1 cellular context compared by ENCODE assay signal in the genomic region with DNA sequence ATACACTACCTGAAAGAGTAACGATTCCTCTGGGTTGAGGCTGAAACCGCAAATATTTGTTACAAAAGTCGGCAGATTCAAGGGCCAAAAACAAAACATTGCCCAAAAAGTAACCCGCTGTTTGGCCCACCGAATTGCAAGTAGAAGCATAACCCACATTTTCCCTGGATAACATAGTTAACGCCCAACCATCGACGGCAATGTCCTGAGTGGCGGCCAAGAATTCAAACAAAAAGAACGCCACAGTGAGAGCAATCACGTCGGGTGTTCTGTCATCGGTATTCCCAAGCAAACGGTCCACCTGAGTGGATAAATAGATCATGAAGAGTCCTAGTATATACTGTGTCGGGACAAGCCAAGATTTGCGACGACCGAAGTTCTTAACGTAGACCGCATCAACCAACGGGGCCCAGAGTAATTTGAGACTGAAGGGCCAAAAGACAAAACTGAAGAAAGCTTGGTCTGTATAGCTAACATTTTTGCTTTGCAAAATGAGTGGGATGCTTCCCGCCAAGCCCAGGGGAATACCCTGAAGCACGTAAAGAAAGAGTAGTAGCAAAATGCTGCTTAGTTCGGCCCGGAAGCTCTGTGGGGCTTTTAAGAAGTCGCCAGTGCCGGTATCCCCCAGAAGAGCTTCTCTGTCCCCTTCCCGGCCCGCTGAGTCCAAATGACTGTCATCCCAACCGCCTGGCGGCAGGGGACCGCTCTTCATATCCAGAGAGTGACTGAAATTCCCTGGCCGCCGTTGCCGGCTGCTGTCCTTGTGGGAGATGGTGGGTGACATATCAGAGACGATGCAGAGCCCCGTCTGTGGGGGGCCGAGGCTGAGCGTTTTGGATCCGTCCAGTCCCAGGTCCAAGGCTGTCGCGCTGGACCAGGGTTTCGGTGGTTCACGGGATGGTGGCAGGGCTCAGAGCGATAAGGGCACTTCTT.
TF ChIP-seq lines count a peak whose summit lies in the region.

No MANE protein-coding gene starts in this region.

TF ChIP-seq in HepG2, 621 proteins besides CTCF, POLR2A, EP300 and RAD21 (continues in another document):
- TF ChIP-seq, protein P1, sequence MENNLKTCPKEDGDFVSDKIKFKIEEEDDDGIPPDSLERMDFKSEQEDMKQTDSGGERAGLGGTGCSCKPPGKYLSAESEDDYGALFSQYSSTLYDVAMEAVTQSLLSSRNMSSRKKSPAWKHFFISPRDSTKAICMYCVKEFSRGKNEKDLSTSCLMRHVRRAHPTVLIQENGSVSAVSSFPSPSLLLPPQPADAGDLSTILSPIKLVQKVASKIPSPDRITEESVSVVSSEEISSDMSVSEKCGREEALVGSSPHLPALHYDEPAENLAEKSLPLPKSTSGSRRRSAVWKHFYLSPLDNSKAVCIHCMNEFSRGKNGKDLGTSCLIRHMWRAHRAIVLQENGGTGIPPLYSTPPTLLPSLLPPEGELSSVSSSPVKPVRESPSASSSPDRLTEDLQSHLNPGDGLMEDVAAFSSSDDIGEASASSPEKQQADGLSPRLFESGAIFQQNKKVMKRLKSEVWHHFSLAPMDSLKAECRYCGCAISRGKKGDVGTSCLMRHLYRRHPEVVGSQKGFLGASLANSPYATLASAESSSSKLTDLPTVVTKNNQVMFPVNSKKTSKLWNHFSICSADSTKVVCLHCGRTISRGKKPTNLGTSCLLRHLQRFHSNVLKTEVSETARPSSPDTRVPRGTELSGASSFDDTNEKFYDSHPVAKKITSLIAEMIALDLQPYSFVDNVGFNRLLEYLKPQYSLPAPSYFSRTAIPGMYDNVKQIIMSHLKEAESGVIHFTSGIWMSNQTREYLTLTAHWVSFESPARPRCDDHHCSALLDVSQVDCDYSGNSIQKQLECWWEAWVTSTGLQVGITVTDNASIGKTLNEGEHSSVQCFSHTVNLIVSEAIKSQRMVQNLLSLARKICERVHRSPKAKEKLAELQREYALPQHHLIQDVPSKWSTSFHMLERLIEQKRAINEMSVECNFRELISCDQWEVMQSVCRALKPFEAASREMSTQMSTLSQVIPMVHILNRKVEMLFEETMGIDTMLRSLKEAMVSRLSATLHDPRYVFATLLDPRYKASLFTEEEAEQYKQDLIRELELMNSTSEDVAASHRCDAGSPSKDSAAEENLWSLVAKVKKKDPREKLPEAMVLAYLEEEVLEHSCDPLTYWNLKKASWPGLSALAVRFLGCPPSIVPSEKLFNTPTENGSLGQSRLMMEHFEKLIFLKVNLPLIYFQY (CRISPR knock-in tag; IDR thresholded peaks at IDR 0.05; ENCODE audit: borderline replicate concordance) = no peak
- TF ChIP-seq, protein P2, sequence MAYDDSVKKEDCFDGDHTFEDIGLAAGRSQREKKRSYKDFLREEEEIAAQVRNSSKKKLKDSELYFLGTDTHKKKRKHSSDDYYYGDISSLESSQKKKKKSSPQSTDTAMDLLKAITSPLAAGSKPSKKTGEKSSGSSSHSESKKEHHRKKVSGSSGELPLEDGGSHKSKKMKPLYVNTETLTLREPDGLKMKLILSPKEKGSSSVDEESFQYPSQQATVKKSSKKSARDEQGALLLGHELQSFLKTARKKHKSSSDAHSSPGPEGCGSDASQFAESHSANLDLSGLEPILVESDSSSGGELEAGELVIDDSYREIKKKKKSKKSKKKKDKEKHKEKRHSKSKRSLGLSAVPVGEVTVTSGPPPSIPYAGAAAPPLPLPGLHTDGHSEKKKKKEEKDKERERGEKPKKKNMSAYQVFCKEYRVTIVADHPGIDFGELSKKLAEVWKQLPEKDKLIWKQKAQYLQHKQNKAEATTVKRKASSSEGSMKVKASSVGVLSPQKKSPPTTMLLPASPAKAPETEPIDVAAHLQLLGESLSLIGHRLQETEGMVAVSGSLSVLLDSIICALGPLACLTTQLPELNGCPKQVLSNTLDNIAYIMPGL (CRISPR knock-in tag; IDR thresholded peaks at IDR 0.05; ENCODE audit: borderline replicate concordance in 1 of 2, low read depth in 1 of 2) = no peak
- TF ChIP-seq CBFB (CRISPR knock-in tag; IDR thresholded peaks at IDR 0.05) (no peak), ZNF180 (CRISPR knock-in tag; IDR thresholded peaks at IDR 0.05; ENCODE audit: borderline replicate concordance, low read depth) (0 out of 2 replicates have a peak, but pooled peaks have one; percentile 18), REL (CRISPR knock-in tag; conservative IDR thresholded peaks at IDR 0.05) (no peak), ZC3H13 (CRISPR knock-in tag; IDR thresholded peaks at IDR 0.05) (peak; percentile 19; the same call in 1 of the 2 replicates), ZNF713 (CRISPR knock-in tag; IDR thresholded peaks at IDR 0.05) (no peak), GZF1 (CRISPR knock-in tag; IDR thresholded peaks at IDR 0.05) (0 out of 2 replicates have a peak, but pooled peaks have one; percentile 67), MAF1 (CRISPR knock-in tag; IDR thresholded peaks at IDR 0.05; ENCODE audit: borderline replicate concordance) (no peak), ZSCAN29 (CRISPR knock-in tag; conservative IDR thresholded peaks at IDR 0.05) (no peak), ISX (CRISPR knock-in tag; conservative IDR thresholded peaks at IDR 0.05) (no peak), ZNF747 (CRISPR knock-in tag; IDR thresholded peaks at IDR 0.05; ENCODE audit: borderline replicate concordance) (peak; percentile 3; the same call in 1 of the 2 replicates), NPAS2 (CRISPR knock-in tag; IDR thresholded peaks at IDR 0.05; ENCODE audit: borderline replicate concordance) (no peak), ZBTB38 (CRISPR knock-in tag; IDR thresholded peaks at IDR 0.05) (no peak), MXI1 (IDR thresholded peaks at IDR 0.05; ENCODE audit: borderline replicate concordance, low read depth, low read length) (no peak), ZNF670 (CRISPR knock-in tag; IDR thresholded peaks at IDR 0.05; ENCODE audit: borderline replicate concordance) (no peak), SSRP1 (CRISPR knock-in tag; IDR thresholded peaks at IDR 0.05) (no peak), FOXA3 (CRISPR knock-in tag; IDR thresholded peaks at IDR 0.05) (no peak), ZNF333 (CRISPR knock-in tag; IDR thresholded peaks at IDR 0.05; ENCODE audit: borderline replicate concordance) (no peak), NCOA5 (CRISPR knock-in tag; IDR thresholded peaks at IDR 0.05) (no peak), SUZ12 (IDR thresholded peaks at IDR 0.05; ENCODE audit: low read depth, low read length) (no peak), RBM22 (optimal IDR thresholded peaks at IDR 0.05; ENCODE audit: low read length) (no peak), NR2C2 (CRISPR knock-in tag; IDR thresholded peaks at IDR 0.05; ENCODE audit: borderline replicate concordance) (no peak), SRY (CRISPR knock-in tag; IDR thresholded peaks at IDR 0.05) (peak; percentile 27; the same call in 1 of the 2 replicates)
- TF ChIP-seq, protein P3, sequence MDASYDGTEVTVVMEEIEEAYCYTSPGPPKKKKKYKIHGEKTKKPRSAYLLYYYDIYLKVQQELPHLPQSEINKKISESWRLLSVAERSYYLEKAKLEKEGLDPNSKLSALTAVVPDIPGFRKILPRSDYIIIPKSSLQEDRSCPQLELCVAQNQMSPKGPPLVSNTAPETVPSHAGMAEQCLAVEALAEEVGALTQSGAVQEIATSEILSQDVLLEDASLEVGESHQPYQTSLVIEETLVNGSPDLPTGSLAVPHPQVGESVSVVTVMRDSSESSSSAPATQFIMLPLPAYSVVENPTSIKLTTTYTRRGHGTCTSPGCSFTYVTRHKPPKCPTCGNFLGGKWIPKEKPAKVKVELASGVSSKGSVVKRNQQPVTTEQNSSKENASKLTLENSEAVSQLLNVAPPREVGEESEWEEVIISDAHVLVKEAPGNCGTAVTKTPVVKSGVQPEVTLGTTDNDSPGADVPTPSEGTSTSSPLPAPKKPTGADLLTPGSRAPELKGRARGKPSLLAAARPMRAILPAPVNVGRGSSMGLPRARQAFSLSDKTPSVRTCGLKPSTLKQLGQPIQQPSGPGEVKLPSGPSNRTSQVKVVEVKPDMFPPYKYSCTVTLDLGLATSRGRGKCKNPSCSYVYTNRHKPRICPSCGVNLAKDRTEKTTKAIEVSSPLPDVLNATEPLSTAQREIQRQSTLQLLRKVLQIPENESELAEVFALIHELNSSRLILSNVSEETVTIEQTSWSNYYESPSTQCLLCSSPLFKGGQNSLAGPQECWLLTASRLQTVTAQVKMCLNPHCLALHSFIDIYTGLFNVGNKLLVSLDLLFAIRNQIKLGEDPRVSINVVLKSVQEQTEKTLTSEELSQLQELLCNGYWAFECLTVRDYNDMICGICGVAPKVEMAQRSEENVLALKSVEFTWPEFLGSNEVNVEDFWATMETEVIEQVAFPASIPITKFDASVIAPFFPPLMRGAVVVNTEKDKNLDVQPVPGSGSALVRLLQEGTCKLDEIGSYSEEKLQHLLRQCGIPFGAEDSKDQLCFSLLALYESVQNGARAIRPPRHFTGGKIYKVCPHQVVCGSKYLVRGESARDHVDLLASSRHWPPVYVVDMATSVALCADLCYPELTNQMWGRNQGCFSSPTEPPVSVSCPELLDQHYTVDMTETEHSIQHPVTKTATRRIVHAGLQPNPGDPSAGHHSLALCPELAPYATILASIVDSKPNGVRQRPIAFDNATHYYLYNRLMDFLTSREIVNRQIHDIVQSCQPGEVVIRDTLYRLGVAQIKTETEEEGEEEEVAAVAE (CRISPR knock-in tag; IDR thresholded peaks at IDR 0.05; ENCODE audit: borderline replicate concordance) = no peak
- TF ChIP-seq, protein P4, sequence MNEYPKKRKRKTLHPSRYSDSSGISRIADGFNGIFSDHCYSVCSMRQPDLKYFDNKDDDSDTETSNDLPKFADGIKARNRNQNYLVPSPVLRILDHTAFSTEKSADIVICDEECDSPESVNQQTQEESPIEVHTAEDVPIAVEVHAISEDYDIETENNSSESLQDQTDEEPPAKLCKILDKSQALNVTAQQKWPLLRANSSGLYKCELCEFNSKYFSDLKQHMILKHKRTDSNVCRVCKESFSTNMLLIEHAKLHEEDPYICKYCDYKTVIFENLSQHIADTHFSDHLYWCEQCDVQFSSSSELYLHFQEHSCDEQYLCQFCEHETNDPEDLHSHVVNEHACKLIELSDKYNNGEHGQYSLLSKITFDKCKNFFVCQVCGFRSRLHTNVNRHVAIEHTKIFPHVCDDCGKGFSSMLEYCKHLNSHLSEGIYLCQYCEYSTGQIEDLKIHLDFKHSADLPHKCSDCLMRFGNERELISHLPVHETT (CRISPR knock-in tag; conservative IDR thresholded peaks at IDR 0.05) = no peak
- TF ChIP-seq, protein P5, sequence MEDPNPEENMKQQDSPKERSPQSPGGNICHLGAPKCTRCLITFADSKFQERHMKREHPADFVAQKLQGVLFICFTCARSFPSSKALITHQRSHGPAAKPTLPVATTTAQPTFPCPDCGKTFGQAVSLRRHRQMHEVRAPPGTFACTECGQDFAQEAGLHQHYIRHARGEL (CRISPR knock-in tag; IDR thresholded peaks at IDR 0.05) = no peak
- TF ChIP-seq, protein P6, sequence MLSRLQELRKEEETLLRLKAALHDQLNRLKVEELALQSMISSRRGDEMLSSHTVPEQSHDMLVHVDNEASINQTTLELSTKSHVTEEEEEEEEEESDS (CRISPR knock-in tag; IDR thresholded peaks at IDR 0.05; ENCODE audit: borderline replicate concordance) = no peak
- TF ChIP-seq, protein P7, sequence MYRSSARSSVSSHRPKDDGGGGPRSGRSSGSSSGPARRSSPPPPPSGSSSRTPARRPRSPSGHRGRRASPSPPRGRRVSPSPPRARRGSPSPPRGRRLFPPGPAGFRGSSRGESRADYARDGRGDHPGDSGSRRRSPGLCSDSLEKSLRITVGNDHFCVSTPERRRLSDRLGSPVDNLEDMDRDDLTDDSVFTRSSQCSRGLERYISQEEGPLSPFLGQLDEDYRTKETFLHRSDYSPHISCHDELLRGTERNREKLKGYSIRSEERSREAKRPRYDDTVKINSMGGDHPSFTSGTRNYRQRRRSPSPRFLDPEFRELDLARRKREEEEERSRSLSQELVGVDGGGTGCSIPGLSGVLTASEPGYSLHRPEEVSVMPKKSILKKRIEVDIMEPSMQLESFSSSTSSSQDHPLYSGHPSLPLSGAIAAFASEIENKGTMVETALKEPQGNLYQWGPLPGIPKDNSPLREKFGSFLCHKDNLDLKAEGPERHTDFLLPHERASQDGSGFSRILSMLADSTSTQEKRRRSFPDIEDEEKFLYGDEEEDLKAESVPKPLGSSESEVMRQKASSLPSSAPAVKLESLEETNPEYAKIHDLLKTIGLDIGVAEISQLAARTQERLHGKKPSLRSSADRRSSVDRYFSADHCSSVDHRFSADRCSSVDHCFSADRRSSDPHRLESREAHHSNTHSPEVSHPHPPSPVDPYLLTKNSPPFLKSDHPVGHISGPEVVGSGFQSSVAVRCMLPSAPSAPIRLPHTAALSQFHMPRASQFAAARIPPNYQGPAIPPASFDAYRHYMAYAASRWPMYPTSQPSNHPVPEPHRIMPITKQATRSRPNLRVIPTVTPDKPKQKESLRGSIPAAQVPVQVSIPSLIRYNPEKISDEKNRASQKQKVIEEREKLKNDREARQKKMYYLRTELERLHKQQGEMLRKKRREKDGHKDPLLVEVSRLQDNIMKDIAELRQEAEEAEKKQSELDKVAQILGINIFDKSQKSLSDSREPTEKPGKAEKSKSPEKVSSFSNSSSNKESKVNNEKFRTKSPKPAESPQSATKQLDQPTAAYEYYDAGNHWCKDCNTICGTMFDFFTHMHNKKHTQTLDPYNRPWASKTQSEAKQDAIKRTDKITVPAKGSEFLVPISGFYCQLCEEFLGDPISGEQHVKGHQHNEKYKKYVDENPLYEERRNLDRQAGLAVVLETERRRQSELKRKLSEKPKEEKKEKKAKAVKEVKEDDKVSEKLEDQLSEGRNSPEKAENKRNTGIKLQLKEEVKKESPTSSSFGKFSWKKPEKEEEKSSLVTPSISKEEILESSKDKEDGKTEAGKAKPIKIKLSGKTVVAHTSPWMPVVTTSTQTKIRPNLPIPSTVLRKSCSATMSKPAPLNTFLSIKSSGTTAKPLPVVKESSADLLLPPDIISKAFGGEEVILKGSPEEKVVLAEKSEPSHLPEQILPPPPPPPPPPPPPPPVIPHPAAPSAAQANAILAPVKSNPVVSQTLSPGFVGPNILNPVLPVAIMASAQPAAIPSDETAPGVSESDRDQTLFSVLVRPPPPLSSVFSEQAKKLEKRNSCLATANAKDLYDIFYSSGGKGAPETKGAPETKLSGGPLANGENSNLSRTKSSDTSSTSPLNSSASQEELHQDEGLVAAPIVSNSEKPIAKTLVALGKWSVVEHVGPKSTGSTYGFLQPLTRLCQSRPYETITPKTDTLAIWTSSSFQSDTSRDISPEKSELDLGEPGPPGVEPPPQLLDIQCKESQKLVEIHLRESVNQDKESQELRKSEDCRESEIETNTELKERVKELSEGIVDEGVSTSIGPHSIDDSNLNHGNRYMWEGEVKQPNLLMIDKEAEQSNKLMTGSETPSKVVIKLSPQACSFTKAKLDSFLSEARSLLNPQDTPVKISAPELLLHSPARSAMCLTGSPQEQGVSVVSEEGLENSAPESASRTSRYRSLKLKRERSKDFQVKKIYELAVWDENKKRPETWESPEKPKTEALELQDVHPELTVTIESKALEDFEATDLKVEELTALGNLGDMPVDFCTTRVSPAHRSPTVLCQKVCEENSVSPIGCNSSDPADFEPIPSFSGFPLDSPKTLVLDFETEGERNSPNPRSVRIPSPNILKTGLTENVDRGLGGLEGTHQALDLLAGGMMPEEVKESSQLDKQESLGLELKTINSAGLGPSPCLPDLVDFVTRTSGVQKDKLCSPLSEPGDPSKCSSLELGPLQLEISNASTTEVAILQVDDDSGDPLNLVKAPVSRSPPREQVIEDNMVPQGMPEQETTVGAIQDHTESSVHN (CRISPR knock-in tag; IDR thresholded peaks at IDR 0.05) = no peak
- TF ChIP-seq, protein P8, sequence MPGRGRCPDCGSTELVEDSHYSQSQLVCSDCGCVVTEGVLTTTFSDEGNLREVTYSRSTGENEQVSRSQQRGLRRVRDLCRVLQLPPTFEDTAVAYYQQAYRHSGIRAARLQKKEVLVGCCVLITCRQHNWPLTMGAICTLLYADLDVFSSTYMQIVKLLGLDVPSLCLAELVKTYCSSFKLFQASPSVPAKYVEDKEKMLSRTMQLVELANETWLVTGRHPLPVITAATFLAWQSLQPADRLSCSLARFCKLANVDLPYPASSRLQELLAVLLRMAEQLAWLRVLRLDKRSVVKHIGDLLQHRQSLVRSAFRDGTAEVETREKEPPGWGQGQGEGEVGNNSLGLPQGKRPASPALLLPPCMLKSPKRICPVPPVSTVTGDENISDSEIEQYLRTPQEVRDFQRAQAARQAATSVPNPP (CRISPR knock-in tag; IDR thresholded peaks at IDR 0.05) = no peak
